ENCODE assay signal across 40 cellular contexts in genomic region chr14:20555845-20556244, GRCh38. TPM values are rescaled to one million over a fixed set of nuclear protein-coding genes. Genes with fewer than 3 reads are reported as not detected.
"Had no signal": no experiment of that assay in that cellular context is flagged by ENCODE, and none has a peak within 500 bp of the region (broad histone marks: within the 10 kb centered on the region; RNA-seq: fewer than 3 reads in every experiment).

No MANE protein-coding gene starts in this region.

- H3K4me3 ChIP-seq: colonic mucosa, esophagus muscularis mucosa, gastroesophageal sphincter, heart right ventricle, left lung, neural progenitor cell, psoas muscle, sigmoid colon, stomach, testis, tibial nerve, vagina had no signal

- H3K27me3 ChIP-seq: colonic mucosa, esophagus muscularis mucosa, foreskin keratinocyte, gastroesophageal sphincter, heart right ventricle, left lung, neural progenitor cell, sigmoid colon, stomach, testis, tibial nerve, vagina had no signal

- H2AFZ ChIP-seq: neural progenitor cell had no signal

- H3K9ac ChIP-seq: neural progenitor cell had no signal

- H3K27ac ChIP-seq: colonic mucosa, esophagus muscularis mucosa, foreskin keratinocyte, gastroesophageal sphincter, heart right ventricle, left lung, neural progenitor cell, psoas muscle, sigmoid colon, stomach, testis, tibial nerve, vagina had no signal

- H3K4me3 Mint-ChIP-seq: naive thymus-derived CD4-positive, alpha-beta T cell; nephron; neural progenitor cell; stimulated activated effector memory CD8-positive, alpha-beta T cell treated with anti-CD3 and anti-CD28 coated beads, Interleukin-12 subunit alpha, Interleukin-12 subunit beta, amount 100 ng/mL, for 72 hours had no signal

- H3K36me3 ChIP-seq: colonic mucosa, esophagus muscularis mucosa, gastroesophageal sphincter, heart right ventricle, left lung, neural progenitor cell, sigmoid colon, stomach, tibial nerve, vagina had no signal

- H3K9me3 Mint-ChIP-seq: naive thymus-derived CD4-positive, alpha-beta T cell; nephron; neural progenitor cell; stimulated activated effector memory CD8-positive, alpha-beta T cell treated with anti-CD3 and anti-CD28 coated beads, Interleukin-12 subunit alpha, Interleukin-12 subunit beta, amount 100 ng/mL, for 72 hours had no signal

- ATAC-seq: foreskin keratinocyte; gastroesophageal sphincter; heart right ventricle; left lung; naive thymus-derived CD4-positive, alpha-beta T cell; psoas muscle; right cardiac atrium; stimulated activated effector memory CD8-positive, alpha-beta T cell treated with anti-CD3 and anti-CD28 coated beads, Interleukin-12 subunit alpha, Interleukin-12 subunit beta, amount 100 ng/mL, for 72 hours had no signal

- H3K4me2 ChIP-seq: neural progenitor cell had no signal

- DNase-seq: colonic mucosa; dermis blood vessel endothelial cell; effector memory CD4-positive, alpha-beta T cell; foreskin keratinocyte; heart right ventricle; hippocampal formation; left cardiac atrium; left lung; mammary epithelial cell; mesendoderm; midbrain; naive thymus-derived CD4-positive, alpha-beta T cell; nucleus accumbens; posterior cingulate gyrus; psoas muscle; right cardiac atrium; sigmoid colon; stimulated activated CD4-positive, alpha-beta T cell treated with anti-CD3 and anti-CD28 coated beads, Interleukin-2, amount 100 ng/mL, for 24 hours; stimulated activated CD4-positive, alpha-beta T cell treated with anti-CD3 and anti-CD28 coated beads, Interleukin-4, amount 100 ng/mL, for 24 hours; stimulated activated naive CD4-positive, alpha-beta T cell treated with Interleukin-2 at 50 U/mL for 16 hours; stomach; substantia nigra; testis had no signal

- H3K4me1 ChIP-seq: colonic mucosa, esophagus muscularis mucosa, foreskin keratinocyte, gastroesophageal sphincter, heart right ventricle, psoas muscle, sigmoid colon, stomach, testis, tibial nerve, vagina had no signal

- H3K9me3 ChIP-seq: colonic mucosa, esophagus muscularis mucosa, gastroesophageal sphincter, heart right ventricle, left lung, psoas muscle, sigmoid colon, stomach, testis, tibial nerve, vagina had no signal

- H3K4me1 Mint-ChIP-seq: naive thymus-derived CD4-positive, alpha-beta T cell; nephron; neural progenitor cell; stimulated activated effector memory CD8-positive, alpha-beta T cell treated with anti-CD3 and anti-CD28 coated beads, Interleukin-12 subunit alpha, Interleukin-12 subunit beta, amount 100 ng/mL, for 72 hours had no signal

- H3K36me3 Mint-ChIP-seq: naive thymus-derived CD4-positive, alpha-beta T cell; neural progenitor cell; stimulated activated effector memory CD8-positive, alpha-beta T cell treated with anti-CD3 and anti-CD28 coated beads, Interleukin-12 subunit alpha, Interleukin-12 subunit beta, amount 100 ng/mL, for 72 hours had no signal

- H3K27ac Mint-ChIP-seq: naive thymus-derived CD4-positive, alpha-beta T cell; nephron; neural progenitor cell; stimulated activated effector memory CD8-positive, alpha-beta T cell treated with anti-CD3 and anti-CD28 coated beads, Interleukin-12 subunit alpha, Interleukin-12 subunit beta, amount 100 ng/mL, for 72 hours had no signal

RNA-seq across cellular contexts. Expression of gene RNASE9, which starts 5.0 kb away (rescaled TPM):
- total RNA-seq: colonic mucosa; dermis blood vessel endothelial cell; endothelial cell of umbilical vein; epithelial cell of proximal tubule; esophagus muscularis mucosa; fibroblast of lung; foreskin keratinocyte; heart right ventricle; kidney epithelial cell; left cardiac atrium; left lung; lower leg skin; mammary epithelial cell; mucosa of gallbladder; naive thymus-derived CD4-positive, alpha-beta T cell; osteocyte; psoas muscle; renal cortical epithelial cell; right cardiac atrium; sigmoid colon; skeletal muscle tissue; stomach; testis; tibial nerve; ureter; vagina had no signal
- polyA plus RNA-seq: endothelial cell of umbilical vein; fibroblast of lung; foreskin keratinocyte; heart right ventricle; mammary epithelial cell; naive thymus-derived CD4-positive, alpha-beta T cell; psoas muscle; right cardiac atrium; sigmoid colon; stomach had no signal

RNA-seq across cellular contexts. Expression of gene RNASE11, which starts 32.0 kb away (rescaled TPM):
- total RNA-seq: colonic mucosa; dermis blood vessel endothelial cell; endothelial cell of umbilical vein; epithelial cell of proximal tubule; esophagus muscularis mucosa; fibroblast of lung; foreskin keratinocyte; gastroesophageal sphincter; heart right ventricle; kidney epithelial cell; left cardiac atrium; left lung; lower leg skin; mammary epithelial cell; mucosa of gallbladder; naive thymus-derived CD4-positive, alpha-beta T cell; osteocyte; psoas muscle; renal cortical epithelial cell; right cardiac atrium; sigmoid colon; skeletal muscle tissue; stomach; tibial nerve; ureter; vagina had no signal
- polyA plus RNA-seq: endothelial cell of umbilical vein; fibroblast of lung; foreskin keratinocyte; heart right ventricle; mammary epithelial cell; naive thymus-derived CD4-positive, alpha-beta T cell; psoas muscle; right cardiac atrium; sigmoid colon; stomach had no signal

RNA-seq across cellular contexts. Expression of gene RNASE12, which starts 35.3 kb away (rescaled TPM):
- total RNA-seq: colonic mucosa; dermis blood vessel endothelial cell; endothelial cell of umbilical vein; epithelial cell of proximal tubule; esophagus muscularis mucosa; fibroblast of lung; foreskin keratinocyte; gastroesophageal sphincter; heart right ventricle; kidney epithelial cell; left cardiac atrium; left lung; lower leg skin; mammary epithelial cell; mucosa of gallbladder; naive thymus-derived CD4-positive, alpha-beta T cell; osteocyte; psoas muscle; renal cortical epithelial cell; right cardiac atrium; sigmoid colon; skeletal muscle tissue; stomach; testis; tibial nerve; ureter; vagina had no signal
- polyA plus RNA-seq: endothelial cell of umbilical vein; fibroblast of lung; foreskin keratinocyte; heart right ventricle; mammary epithelial cell; naive thymus-derived CD4-positive, alpha-beta T cell; psoas muscle; right cardiac atrium; sigmoid colon; stomach had no signal

RNA-seq across cellular contexts. Expression of gene RNASE10, which starts 50.5 kb away (rescaled TPM):
- total RNA-seq: epithelial cell of proximal tubule, esophagus muscularis mucosa, fibroblast of lung, kidney epithelial cell, lower leg skin, renal cortical epithelial cell, sigmoid colon, skeletal muscle tissue, stomach, testis, vagina had no signal
- polyA plus RNA-seq: fibroblast of lung; mammary epithelial cell; naive thymus-derived CD4-positive, alpha-beta T cell; right cardiac atrium; stomach had no signal
